In the genomic region with DNA sequence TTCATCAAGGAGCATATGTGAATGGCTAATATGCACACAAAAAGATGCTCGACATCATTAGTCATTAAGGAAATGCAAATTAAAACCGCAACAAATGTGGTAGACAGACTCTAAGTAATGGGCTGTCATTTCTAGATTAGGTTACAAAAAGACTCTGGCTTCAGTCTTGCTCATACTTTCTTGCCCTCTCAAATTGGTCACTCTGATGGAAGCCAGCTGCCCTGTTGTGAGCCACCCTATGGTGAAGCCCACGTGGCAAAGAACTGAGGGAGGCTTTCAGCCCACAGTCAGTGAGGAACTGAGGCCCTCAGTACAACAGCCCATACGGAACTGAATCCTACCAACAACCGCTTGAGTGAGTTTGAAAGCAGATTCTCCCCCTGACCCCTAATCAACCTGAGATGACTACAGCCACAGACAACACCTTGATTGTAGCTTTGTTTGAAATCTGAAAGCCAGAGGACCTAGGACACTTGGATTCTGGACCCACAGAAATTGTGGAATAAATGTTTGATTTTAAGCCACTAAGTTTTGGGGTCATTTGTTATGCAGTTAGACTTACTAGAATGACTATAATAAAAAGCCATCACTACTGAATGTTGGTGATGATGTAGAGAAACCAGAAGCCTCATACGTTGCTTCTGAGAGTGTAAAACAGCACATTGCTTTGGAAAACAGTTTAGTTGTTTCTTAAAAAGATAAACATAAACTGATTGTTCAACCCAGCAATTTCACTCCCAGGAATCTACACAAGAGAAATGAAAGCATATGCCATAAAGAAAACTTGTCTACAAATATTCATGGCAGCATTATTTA, we compare ENCODE assay signal across 11 cellular contexts. TPM values are rescaled to one million over a fixed set of nuclear protein-coding genes. Genes with fewer than 3 reads are reported as not detected.
DNase-seq lines count a peak whose midpoint lies in the region; ATAC-seq, FAIRE-seq and TF ChIP-seq lines count a peak whose summit lies in the region.
"Had no signal": no experiment of that assay in that cellular context is flagged by ENCODE, and none has a peak within 500 bp of the region (broad histone marks: within the 10 kb centered on the region; RNA-seq: fewer than 3 reads in every experiment).

No MANE protein-coding gene starts in this region.

- H3K23ac ChIP-seq in mesendoderm (ENCODE audit: low read length), result no peak overlapping the region

- H3K36me3 ChIP-seq in mesendoderm (ENCODE audit: control insufficient read depth, insufficient read depth, low read length), result no peaks in the 10 kb centered on the region

- no peak for TF ChIP-seq POLR2A in GM12891 (IDR thresholded peaks at IDR 0.05; ENCODE audit: low read depth, low read length)

- H3K27me3 Mint-ChIP-seq in central memory CD8-positive, alpha-beta T cell, result no peaks in the 10 kb centered on the region
- H3K27me3 Mint-ChIP-seq: stimulated activated naive CD8-positive, alpha-beta T cell treated with anti-CD3 and anti-CD28 coated beads, Interleukin-15, Interleukin-2, amounts not matched to agents 100 ng/mL and 50 ng/mL, for 24 hours had no signal

- peak; percentile 95 for FAIRE-seq in GM12891 (lab: Jason Lieb, UNC)

- H2AK5ac ChIP-seq in mesendoderm (ENCODE audit: low read length), result no peak overlapping the region

- H3K27me3 ChIP-seq in mesendoderm (ENCODE audit: insufficient read depth, low read length, poor library complexity), result no peaks in the 10 kb centered on the region

- H3K4me3 Mint-ChIP-seq in central memory CD8-positive, alpha-beta T cell, result no peak overlapping the region
- H3K4me3 Mint-ChIP-seq: nephron; stimulated activated naive CD8-positive, alpha-beta T cell treated with anti-CD3 and anti-CD28 coated beads, Interleukin-15, Interleukin-2, amounts not matched to agents 100 ng/mL and 50 ng/mL, for 24 hours had no signal

- no peak overlapping the region for H3K27ac ChIP-seq in mesendoderm (ENCODE audit: low read depth, low read length)
- H3K27ac ChIP-seq: RWPE1 had no signal

- no peak overlapping the region for H3K56ac ChIP-seq in mesendoderm (ENCODE audit: low read length)

- peak overlapping the region; percentile 34 for H3K27ac Mint-ChIP-seq in central memory CD8-positive, alpha-beta T cell (ENCODE audit: low read depth)
- H3K27ac Mint-ChIP-seq: nephron; stimulated activated naive CD8-positive, alpha-beta T cell treated with anti-CD3 and anti-CD28 coated beads, Interleukin-15, Interleukin-2, amounts not matched to agents 100 ng/mL and 50 ng/mL, for 24 hours had no signal

- H3K4ac ChIP-seq in mesendoderm (ENCODE audit: low read depth, low read length), result no peak overlapping the region

- no peaks in the 10 kb centered on the region for H3K9me3 Mint-ChIP-seq in central memory CD8-positive, alpha-beta T cell
- H3K9me3 Mint-ChIP-seq: nephron; stimulated activated naive CD8-positive, alpha-beta T cell treated with anti-CD3 and anti-CD28 coated beads, Interleukin-15, Interleukin-2, amounts not matched to agents 100 ng/mL and 50 ng/mL, for 24 hours had no signal

- H3K18ac ChIP-seq in mesendoderm (ENCODE audit: low read length), result no peak overlapping the region

- H3K4me1 ChIP-seq in mesendoderm (ENCODE audit: control insufficient read depth, low read depth, low read length), result no peaks in the 10 kb centered on the region

- no peaks in the 10 kb centered on the region for H3K79me2 ChIP-seq in mesendoderm (ENCODE audit: control insufficient read depth, insufficient read depth, low read length)

- WGBS in mesendoderm (ENCODE audit: extremely low coverage, insufficient coverage, low lambda C conversion rate), result no CpG with 5 or more reads among the region's 6 CpGs

- no peak overlapping the region for H2BK15ac ChIP-seq in mesendoderm (replicated peaks; ENCODE audit: low read depth)

- no peak overlapping the region for H3K9ac ChIP-seq in mesendoderm (ENCODE audit: low read length)

- H3K79me1 ChIP-seq in mesendoderm (ENCODE audit: low read length), result no peaks in the 10 kb centered on the region

- H3K4me1 Mint-ChIP-seq in central memory CD8-positive, alpha-beta T cell, result peaks cover 9% of the 10 kb centered on the region
- H3K4me1 Mint-ChIP-seq: nephron had no signal

- no peak overlapping the region for H4K5ac ChIP-seq in mesendoderm (ENCODE audit: low read length)

- H3K4me2 ChIP-seq in mesendoderm (ENCODE audit: low read length), result no peak overlapping the region

- no peak overlapping the region for H2BK5ac ChIP-seq in mesendoderm (ENCODE audit: low read length)

- H3K4me3 ChIP-seq in mesendoderm (ENCODE audit: low read length), result no peak overlapping the region

- H2BK120ac ChIP-seq in mesendoderm (ENCODE audit: low read depth, low read length), result no peak overlapping the region

- no peak overlapping the region for H4K8ac ChIP-seq in mesendoderm (ENCODE audit: low read depth, low read length)

- DNase-seq in GM12891 (ENCODE audit: insufficient read length, low spot score) (peak; percentile 25), mesendoderm (no peak), DMS53 (lab: John Stamatoyannopoulos, UW) (no peak), NCI-H2081 (lab: John Stamatoyannopoulos, UW) (no peak), DMS53 treated with DMSO at 0.1 percent for 48 hours (lab: John Stamatoyannopoulos, UW; ENCODE audit: unreplicated experiment) (no peak)
- no peak for DNase-seq in central memory CD8-positive, alpha-beta T cell (ENCODE audit: low spot score in 2 of 2)

- ATAC-seq in GM19467 (IDR thresholded peaks at IDR 0.05; ENCODE audit: unreplicated experiment) (peak; percentile 71), HG03196 (IDR thresholded peaks at IDR 0.05; ENCODE audit: unreplicated experiment) (peak; percentile 93)
- peak; percentile 76 for ATAC-seq in central memory CD8-positive, alpha-beta T cell (replicated peaks; ENCODE audit: extremely low read depth, poor library complexity, severe bottlenecking)

- H3K36me3 Mint-ChIP-seq in central memory CD8-positive, alpha-beta T cell (ENCODE audit: insufficient read depth), result peaks cover 8% of the 10 kb centered on the region

TF ChIP-seq in GM12891, 5 proteins besides CTCF, POLR2A, EP300 and RAD21:
- TF ChIP-seq SPI1 (IDR thresholded peaks at IDR 0.05; ENCODE audit: low read depth, low read length), result peak; percentile 98
- TF ChIP-seq POU2F2 (IDR thresholded peaks at IDR 0.05; ENCODE audit: low read depth, low read length), result peak; percentile 82
- TF ChIP-seq PAX5 (IDR thresholded peaks at IDR 0.05; ENCODE audit: insufficient read depth, low read length, severe bottlenecking), result peak; percentile 58
- TF ChIP-seq TAF1 (IDR thresholded peaks at IDR 0.05; ENCODE audit: low read depth, low read length), result no peak

RNA-seq across cellular contexts. Expression of gene EHHADH, which starts 45.7 kb away (rescaled TPM):
- polyA plus RNA-seq in GM12891 (2012; ENCODE audit: low read depth, missing spikeins), result 2.6 TPM
- polyA plus RNA-seq in mesendoderm (2013, experiment 1 of 2), result 0.69 TPM
- polyA plus RNA-seq in mesendoderm (2013, experiment 2 of 2), result 0.63 TPM

RNA-seq across cellular contexts. Expression of gene C3orf70, which starts 55.3 kb away (rescaled TPM):
- 0.05 TPM for polyA plus RNA-seq in GM12891 (2012; ENCODE audit: low read depth, missing spikeins)
- polyA plus RNA-seq in mesendoderm (2013, experiment 1 of 2), result 1.0 TPM
- 1.0 TPM for polyA plus RNA-seq in mesendoderm (2013, experiment 2 of 2)
